In genomic region chr7:27179503-27180430, GRCh38 we compare ENCODE assay signal across 8 cellular contexts. TPM values are rescaled to one million over a fixed set of nuclear protein-coding genes. Genes with fewer than 3 reads are reported as not detected.
DNase-seq lines count a peak whose midpoint lies in the region; ATAC-seq, FAIRE-seq and TF ChIP-seq lines count a peak whose summit lies in the region.

No MANE protein-coding gene starts in this region.

- H3K27me3 Mint-ChIP-seq in T-cell (peaks cover 42 to 87% of the 10 kb centered on the region in 2 donors), immature natural killer cell (ENCODE audit: low read depth in 3 of 3) (peaks cover 27 to 40% (median 39%) of the 10 kb centered on the region in 3 donors)

- no peaks in the 10 kb centered on the region for H3K9me2 ChIP-seq in HCT116 (ENCODE audit: insufficient read depth)

- CTCF ChIA-PET in HCT116 (lab: Charles Lee): interaction anchor here (0.6 to 2.5 kb wide), 20 partner anchors 10 to 1287 kb away, joined by 3 to 32 read pairs (median 4); partner anchors contain the start of gene HOXA13
- CTCF ChIA-PET in T-cell (lab: Charles Lee): interaction anchor here (0.5 to 2.2 kb wide), 17 partner anchors 11 to 1334 kb away, joined by 3 to 26 read pairs (median 3); no protein-coding TSS in a partner anchor

- H3K4me1 Mint-ChIP-seq in T-cell: peaks cover 13 to 26% (median 17%) of the 10 kb centered on the region in 3 donors
- peaks cover 21 to 23% of the 10 kb centered on the region in 2 donors for H3K4me1 Mint-ChIP-seq in immature natural killer cell

- H3K9me3 ChIP-seq in HCT116 (ENCODE audit: control insufficient read depth in 1 of 2, insufficient read depth in 1 of 2, low read depth in 1 of 2, low read length in 2 of 2): no peaks in the 10 kb centered on the region

- H3K9me3 Mint-ChIP-seq in T-cell: no peaks in the 10 kb centered on the region
- H3K9me3 Mint-ChIP-seq in immature natural killer cell: peaks cover 0 to 1% (median 0%) of the 10 kb centered on the region in 6 donors

- H3K4me1 ChIP-seq in HCT116 (ENCODE audit: control insufficient read depth in 1 of 2, insufficient read depth in 2 of 2, low read length in 2 of 2): peaks cover 30 to 51% of the 10 kb centered on the region in 2 experiments

- H3K4me3 Mint-ChIP-seq in T-cell (peak overlapping the region in 2 of 3 donors; percentile 4 to 10), immature natural killer cell (peak overlapping the region; percentile 1 to 79 (median 66))

- peak overlapping the region; percentile 43 to 56 for H3K4me3 ChIP-seq in HCT116 (replicated peaks in 1 of 2; ENCODE audit: low read depth in 1 of 2, low read length in 2 of 2)

- H3K27ac Mint-ChIP-seq in T-cell: peak overlapping the region in 1 of 2 donors; percentile 65
- peak overlapping the region in 1 of 6 donors; percentile 46 for H3K27ac Mint-ChIP-seq in immature natural killer cell

- peak; percentile 80 to 97 (median 93) for TF ChIP-seq CTCF in HCT116 (IDR thresholded peaks at IDR 0.05 in 2 of 3, conservative IDR thresholded peaks at IDR 0.05 in 1 of 3; ENCODE audit: borderline replicate concordance in 1 of 3, insufficient read depth in 1 of 3, low read depth in 2 of 3, low read length in 2 of 3)

- H3K4me2 ChIP-seq in HCT116 (ENCODE audit: low read length): peak overlapping the region; percentile 90

- intact Hi-C loops in HCT116 (cut with micrococcal nuclease): no loop called here

- peak overlapping the region; percentile 65 for H3K9ac ChIP-seq in HCT116 (ENCODE audit: low read length)

- H3K79me2 ChIP-seq in HCT116 (ENCODE audit: insufficient read depth, low read length): peaks cover 17% of the 10 kb centered on the region

- H2AFZ ChIP-seq in HCT116 (ENCODE audit: low read depth, low read length, poor library complexity, severe bottlenecking): peak overlapping the region; percentile 83

- no peaks in the 10 kb centered on the region for H4K20me1 ChIP-seq in HCT116 (ENCODE audit: insufficient read depth)

- ATAC-seq in HCT116 (peak; percentile 79), T-cell (replicated peaks in 1 of 4) (peak; percentile 64 to 81 (median 70)), HG02642 (IDR thresholded peaks at IDR 0.05; ENCODE audit: poor library complexity, unreplicated experiment) (no peak)

- H3K27ac ChIP-seq in HCT116 (ENCODE audit: low read depth, low read length): peak overlapping the region; percentile 38; the same call in 1 of the 2 replicates

- RAD21 ChIA-PET in HCT116 (lab: Charles Lee; ENCODE audit: low non-redundant PET in 1 of 2, low total read pairs in 2 of 2, uncharacterized antibody in 2 of 2, unreplicated experiment in 2 of 2): no interaction called here

- POLR2A ChIA-PET in HCT116 (lab: Charles Lee): interaction anchor here (1.1 kb wide), 1 partner anchor 9 kb away, joined by 7 read pairs; no protein-coding TSS in a partner anchor
- POLR2A ChIA-PET in T-cell (lab: Charles Lee): interaction anchor here in 1 of 2 donors (0.6 kb wide), 1 partner anchor 330 kb away, joined by 8 read pairs; no protein-coding TSS in a partner anchor

- BruUV-seq in HCT116 (replicated peaks; lab: Mats Ljungman, UMichigan): no TSS peak

- H3K27me3 ChIP-seq in HCT116 (ENCODE audit: insufficient read depth, low read length): no peaks in the 10 kb centered on the region

- H3K36me3 ChIP-seq in HCT116 (ENCODE audit: control insufficient read depth in 1 of 2, insufficient read depth in 2 of 2, low read length in 2 of 2): no peaks in the 10 kb centered on the region

- H3K36me3 Mint-ChIP-seq in T-cell (no peaks in the 10 kb centered on the region), immature natural killer cell (peaks cover 0 to 8% (median 0%) of the 10 kb centered on the region in 3 donors)

- no peak for TF ChIP-seq POLR2A in HCT116 (IDR thresholded peaks at IDR 0.05; ENCODE audit: borderline replicate concordance, extremely low read depth, insufficient read depth, insufficient read length)
- no peak for TF ChIP-seq POLR2A in GM12891 (IDR thresholded peaks at IDR 0.05; ENCODE audit: low read depth, low read length)

- DNase-seq in AG20443 (ENCODE audit: low spot score) (peak; percentile 88), HCT116 (ENCODE audit: low read depth, low spot score) (no peak), T-cell (peak in 29 of 34 experiments; percentile 31 to 67 (median 52)), astrocyte of the hippocampus (ENCODE audit: low read depth, low spot score) (peak; percentile 54), immature natural killer cell (peak; percentile 58 to 69 (median 67)), GM12891 (ENCODE audit: insufficient read length, low spot score) (no peak)
- DNase-seq in stimulated activated CD4-positive, alpha-beta T cell treated with anti-CD3 and anti-CD28 coated beads, Interleukin-12 subunit alpha, Interleukin-12 subunit beta, amount 100 ng/mL, for 4 hours: peak; percentile 65

- FAIRE-seq in GM12891 (lab: Jason Lieb, UNC): no peak

- TF ChIP-seq RAD21 in HCT116 (IDR thresholded peaks at IDR 0.05; ENCODE audit: low read depth): no peak; the same call in 1 of the 2 replicates

TF ChIP-seq in HCT116, 20 proteins besides CTCF, POLR2A, EP300 and RAD21:
- TF ChIP-seq ZFX (IDR thresholded peaks at IDR 0.05): peak; percentile 84
- no peak for TF ChIP-seq SP1 (IDR thresholded peaks at IDR 0.05; ENCODE audit: low read depth)
- no peak for TF ChIP-seq CEBPB (IDR thresholded peaks at IDR 0.05; ENCODE audit: low read depth)
- no peak for TF ChIP-seq SRF (IDR thresholded peaks at IDR 0.05; ENCODE audit: low read depth)
- TF ChIP-seq MAX (IDR thresholded peaks at IDR 0.05): peak; percentile 65; the same call in 1 of the 2 replicates
- no peak for TF ChIP-seq FOSL1 (IDR thresholded peaks at IDR 0.05; ENCODE audit: low read depth)
- TF ChIP-seq ATF3 (IDR thresholded peaks at IDR 0.05): no peak
- TF ChIP-seq POLR2AphosphoS5 (IDR thresholded peaks at IDR 0.05; ENCODE audit: low read depth, low read length): peak; percentile 43; the same call in 1 of the 2 replicates
- peak; percentile 45 for TF ChIP-seq TCF7L2 (IDR thresholded peaks at IDR 0.05; ENCODE audit: borderline replicate concordance, extremely low read depth, insufficient read depth, insufficient read length)

TF ChIP-seq in GM12891, 5 proteins besides CTCF, POLR2A, EP300 and RAD21:
- TF ChIP-seq TAF1 (IDR thresholded peaks at IDR 0.05; ENCODE audit: low read depth, low read length) (no peak), SPI1 (IDR thresholded peaks at IDR 0.05; ENCODE audit: low read depth, low read length) (no peak), PAX5 (IDR thresholded peaks at IDR 0.05; ENCODE audit: insufficient read depth, low read length, severe bottlenecking) (no peak), POU2F2 (IDR thresholded peaks at IDR 0.05; ENCODE audit: low read depth, low read length) (no peak), POLR2AphosphoS5 (IDR thresholded peaks at IDR 0.05; ENCODE audit: low read depth, low read length) (no peak)

RNA-seq across cellular contexts. Expression of gene HOXA11, which starts 5.3 kb away (rescaled TPM):
- total RNA-seq in HCT116 (2021; ENCODE audit: unreplicated experiment) (6.8 TPM), T-cell (not detected)
- polyA plus RNA-seq in HCT116 (2012): 3.9 and 4.6 TPM in 2 replicates
- not detected for polyA plus RNA-seq in immature natural killer cell
- polyA plus RNA-seq in GM12891 (2012; ENCODE audit: low read depth, missing spikeins): not detected

RNA-seq across cellular contexts. Expression of gene HOXA10, which starts 5.6 kb away (rescaled TPM):
- 19.6 TPM for total RNA-seq in HCT116 (2021; ENCODE audit: unreplicated experiment)
- 7.9 and 13.3 TPM in 2 replicates for polyA plus RNA-seq in HCT116 (2012)
- under 1 TPM in 3 of 5 donors, not detected in 2; 0.36 to 0.75 (median 0.51) TPM for total RNA-seq in T-cell
- polyA plus RNA-seq in immature natural killer cell: 10 to 100 TPM in 1 of 3 donors, 1 to 10 TPM in 2; 4.2 to 17.3 (median 6.2) TPM
- polyA plus RNA-seq in GM12891 (2012; ENCODE audit: low read depth, missing spikeins): not detected

RNA-seq across cellular contexts. Expression of gene HOXA9, which starts 14.4 kb away (rescaled TPM):
- total RNA-seq in HCT116 (2021; ENCODE audit: unreplicated experiment) (91.0 TPM), T-cell (under 1 TPM; 0.57 to 0.95 (median 0.79) TPM)
- polyA plus RNA-seq in HCT116 (2012): 48.2 and 62.8 TPM in 2 replicates
- polyA plus RNA-seq in immature natural killer cell: 1 to 10 TPM; 1.6 to 3.1 (median 1.8) TPM
- polyA plus RNA-seq in GM12891 (2012; ENCODE audit: low read depth, missing spikeins): not detected

RNA-seq across cellular contexts. Expression of gene HOXA13, which starts 20.1 kb away (rescaled TPM):
- total RNA-seq in HCT116 (2021; ENCODE audit: unreplicated experiment): 3.6 TPM
- 0.91 and 1.3 TPM in 2 replicates for polyA plus RNA-seq in HCT116 (2012)
- not detected for total RNA-seq in T-cell
- not detected for polyA plus RNA-seq in immature natural killer cell
- polyA plus RNA-seq in GM12891 (2012; ENCODE audit: low read depth, missing spikeins): not detected

RNA-seq across cellular contexts. Expression of gene HOXA7, which starts 23.3 kb away (rescaled TPM):
- total RNA-seq in HCT116 (2021; ENCODE audit: unreplicated experiment) (15.0 TPM), T-cell (under 1 TPM in 1 of 5 donors, not detected in 4; 0.67 TPM)
- 8.0 and 10.6 TPM in 2 replicates for polyA plus RNA-seq in HCT116 (2012)
- 1 to 10 TPM in 2 of 3 donors, not detected in 1; 1.0 to 4.2 TPM for polyA plus RNA-seq in immature natural killer cell
- polyA plus RNA-seq in GM12891 (2012; ENCODE audit: low read depth, missing spikeins): not detected

Comparison
In these comparisons a context has a peak if more than half of its experiments do, and no peak if none do; other contexts are left out.
1. DNase-seq: peak in AG20443 (single experiment), T-cell (29 of 34), astrocyte of the hippocampus (single experiment), immature natural killer cell (3 of 3) and stimulated activated CD4-positive, alpha-beta T cell treated with anti-CD3 and anti-CD28 coated beads, Interleukin-12 subunit alpha, Interleukin-12 subunit beta, amount 100 ng/mL, for 4 hours (single experiment); none in HCT116 (single experiment) and GM12891 (single experiment).
2. RNA of gene HOXA10, which starts 5.6 kb away (total RNA-seq): 19.6 TPM in HCT116 (single experiment); 0.36 to 0.75 TPM in T-cell; every median in the first group is over 10 times any median in the second.
3. RNA of gene HOXA9, which starts 14.4 kb away (total RNA-seq): 91.0 TPM in HCT116 (single experiment); 0.57 to 0.95 TPM in T-cell; every median in the first group is over 10 times any median in the second.